ENCODE assay signal across 14 cellular contexts in the genomic region with DNA sequence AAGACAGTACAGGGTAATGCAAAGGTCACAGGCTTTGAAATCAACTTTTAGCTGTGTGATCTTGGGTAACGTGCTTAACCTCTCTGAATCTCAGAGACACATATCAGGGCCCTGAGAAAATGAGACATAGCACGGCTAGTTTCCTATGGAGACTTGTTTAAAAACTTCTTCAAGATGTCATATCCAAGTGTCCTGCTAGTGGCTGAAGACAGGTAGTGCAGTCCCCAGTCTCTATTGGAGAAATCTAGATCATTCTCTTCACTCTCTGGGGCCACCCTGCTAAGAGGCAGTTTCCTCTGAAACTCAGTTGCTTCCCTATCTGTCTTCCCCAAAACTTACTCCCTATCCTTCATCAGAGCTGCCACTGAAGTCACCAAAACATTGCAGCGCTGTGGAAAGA. TPM values are rescaled to one million over a fixed set of nuclear protein-coding genes. Genes with fewer than 3 reads are reported as not detected.
A peak's percentile ranks its signal among the peaks of the same experiment; 100 is the strongest.
DNase-seq lines count a peak whose midpoint lies in the region; ATAC-seq and TF ChIP-seq lines count a peak whose summit lies in the region.
"Had no signal": no experiment of that assay in that cellular context is flagged by ENCODE, and none has a peak within 500 bp of the region (broad histone marks: within the 10 kb centered on the region; RNA-seq: fewer than 3 reads in every experiment).

No MANE protein-coding gene starts in this region.

- intact Hi-C loops in colonic mucosa (cut with DNase I) (no loop called here), posterior cingulate gyrus (cut with DNase I) (no loop called here)

- no peaks in the 10 kb centered on the region for H3K36me3 ChIP-seq in Loucy (ENCODE audit: insufficient read depth, low read length)
- H3K36me3 ChIP-seq in colonic mucosa: no peaks in the 10 kb centered on the region
- H3K36me3 ChIP-seq: lower lobe of right lung, sigmoid colon had no signal

- TF ChIP-seq CTCF in 22Rv1 (IDR thresholded peaks at IDR 0.05) (peak; percentile 23; the same call in 1 of the 2 replicates), Loucy (conservative IDR thresholded peaks at IDR 0.05; ENCODE audit: low read length) (peak; percentile 48), colonic mucosa (IDR thresholded peaks at IDR 0.05) (peak; percentile 47)

- H2AFZ ChIP-seq in Loucy (ENCODE audit: low read length): no peak overlapping the region

- no peaks in the 10 kb centered on the region for H3F3A ChIP-seq in Loucy (ENCODE audit: low read depth)

- H3K9ac ChIP-seq in Loucy (ENCODE audit: low read depth, low read length, poor library complexity, severe bottlenecking) (no peak overlapping the region), colonic mucosa (ENCODE audit: low read depth in 2 of 2, low read length in 2 of 2) (no peak overlapping the region)

- no peak overlapping the region for H3K4me3 ChIP-seq in Loucy (ENCODE audit: low read length, poor library complexity, severe bottlenecking)
- H3K4me3 ChIP-seq in colonic mucosa: no peak overlapping the region
- H3K4me3 ChIP-seq: lower lobe of right lung, sigmoid colon had no signal

- no peaks in the 10 kb centered on the region for H3K79me2 ChIP-seq in Loucy (ENCODE audit: insufficient read depth, low read length)

- DNase-seq in colonic mucosa: no peak
- no peak for DNase-seq in posterior cingulate gyrus
- no peak for DNase-seq in NCI-H1930 (lab: John Stamatoyannopoulos, UW)
- no peak for DNase-seq in NCI-H524 treated with DMSO at 0.1 percent for 48 hours (lab: John Stamatoyannopoulos, UW)
- no peak for DNase-seq in NK-92 (lab: John Stamatoyannopoulos, UW; ENCODE audit: unreplicated experiment)
- DNase-seq: activated gamma-delta T cell treated with Interleukin-2 at 50 U/mL for 16 hours; CD4-positive, CD25-positive, alpha-beta regulatory T cell; lower lobe of right lung; sigmoid colon; T-helper 9 cell had no signal

- no peak overlapping the region for H3K27ac ChIP-seq in 22Rv1
- no peak overlapping the region for H3K27ac ChIP-seq in colonic mucosa
- H3K27ac ChIP-seq: lower lobe of right lung, sigmoid colon had no signal

- no peaks in the 10 kb centered on the region; the same call in 1 of the 2 replicates for H3K9me3 ChIP-seq in Loucy (ENCODE audit: insufficient read depth, low read depth, low read length)
- H3K9me3 ChIP-seq in colonic mucosa: no peaks in the 10 kb centered on the region
- H3K9me3 ChIP-seq: lower lobe of right lung, sigmoid colon had no signal

- H3K4me1 ChIP-seq in Loucy (ENCODE audit: insufficient read depth, low read length, poor library complexity, severe bottlenecking) (no peaks in the 10 kb centered on the region), colonic mucosa (no peaks in the 10 kb centered on the region)
- H3K4me1 ChIP-seq: lower lobe of right lung, sigmoid colon had no signal

- no peak overlapping the region for H3K4me2 ChIP-seq in Loucy (ENCODE audit: low read depth, low read length, poor library complexity, severe bottlenecking)

- H4K20me1 ChIP-seq in Loucy (ENCODE audit: insufficient read depth, low read length, poor library complexity, severe bottlenecking): no peaks in the 10 kb centered on the region

- no peaks in the 10 kb centered on the region for H3K9me2 ChIP-seq in Loucy (replicated peaks; ENCODE audit: low read depth, low read length)

- ATAC-seq in GM18909 (IDR thresholded peaks at IDR 0.05; ENCODE audit: poor library complexity, unreplicated experiment): peak; percentile 55

- no peaks in the 10 kb centered on the region for H3K27me3 ChIP-seq in Loucy (ENCODE audit: insufficient read depth, low read length, poor library complexity, severe bottlenecking)
- no peaks in the 10 kb centered on the region for H3K27me3 ChIP-seq in colonic mucosa
- H3K27me3 ChIP-seq: sigmoid colon had no signal

RNA-seq across cellular contexts. Expression of a gene that starts 30.3 kb away (rescaled TPM):
- not detected for total RNA-seq in colonic mucosa
- total RNA-seq: CD4-positive, CD25-positive, alpha-beta regulatory T cell; endothelial cell of umbilical vein; lower lobe of right lung; sigmoid colon had no signal

RNA-seq across cellular contexts. Expression of a gene that starts 33.3 kb away (rescaled TPM):
- 10 to 100 TPM; 58.2 to 59.3 TPM for total RNA-seq in colonic mucosa
